ENCODE assay signal across 16 cellular contexts in genomic region chr12:113889806-113890581, GRCh38.
DNase-seq lines count a peak whose midpoint lies in the region; ATAC-seq and TF ChIP-seq lines count a peak whose summit lies in the region.
"Had no signal": no experiment of that assay in that cellular context is flagged by ENCODE, and none has a peak within 500 bp of the region (broad histone marks: within the 10 kb centered on the region; RNA-seq: fewer than 3 reads in every experiment).

No MANE protein-coding gene starts in this region.

- H2AFZ ChIP-seq in fibroblast of lung (ENCODE audit: low read length): no peak overlapping the region

- ATAC-seq in omental fat pad (ENCODE audit: low FRiP score): peak; percentile 50
- ATAC-seq in HG03520 (IDR thresholded peaks at IDR 0.05; ENCODE audit: unreplicated experiment): no peak

- H3K36me3 ChIP-seq in SJSA1: peaks cover 49% of the 10 kb centered on the region
- no peaks in the 10 kb centered on the region for H3K36me3 ChIP-seq in fibroblast of lung (ENCODE audit: control insufficient read depth, insufficient read depth, low read length)
- H3K36me3 ChIP-seq: MG63, Peyer's patch had no signal

- H3K9me3 ChIP-seq in SJSA1 (replicated peaks) (no peaks in the 10 kb centered on the region), fibroblast of lung (ENCODE audit: control insufficient read depth, insufficient read depth, low read depth, low read length) (no peaks in the 10 kb centered on the region)
- H3K9me3 ChIP-seq: MG63, Peyer's patch, thyroid gland had no signal

- no peaks in the 10 kb centered on the region for H3K79me2 ChIP-seq in fibroblast of lung (ENCODE audit: control insufficient read depth, insufficient read depth, low read length)

- POLR2A ChIA-PET in RWPE1 (lab: Yijun Ruan, JAX; ENCODE audit: low non-redundant PET): no interaction called here

- H3K9ac ChIP-seq in fibroblast of lung (ENCODE audit: insufficient read depth, low read length): no peak overlapping the region

- H3K4me1 ChIP-seq in SJSA1 (replicated peaks) (peaks cover 38% of the 10 kb centered on the region), fibroblast of lung (ENCODE audit: control insufficient read depth, extremely low read depth, insufficient read depth, low read length) (no peaks in the 10 kb centered on the region)
- H3K4me1 ChIP-seq: Peyer's patch, thyroid gland had no signal

- CTCF ChIA-PET in RWPE1 (lab: Yijun Ruan, JAX): no interaction called here

- no peak overlapping the region for H3K4me3 ChIP-seq in SJSA1
- peak overlapping the region in 1 of 4 experiments; percentile 14 for H3K4me3 ChIP-seq in fibroblast of lung (replicated peaks in 1 of 4; ENCODE audit: control extremely low read depth in 1 of 4, insufficient read depth in 1 of 4, low read depth in 3 of 4, low read length in 4 of 4)
- H3K4me3 ChIP-seq: MG63, Peyer's patch, thyroid gland had no signal

- H3K27ac ChIP-seq in SJSA1 (no peak overlapping the region), fibroblast of lung (ENCODE audit: insufficient read depth, low read length) (no peak overlapping the region), RWPE1 (no peak overlapping the region)
- H3K27ac ChIP-seq: Peyer's patch, thyroid gland had no signal

- no peaks in the 10 kb centered on the region for H4K20me1 ChIP-seq in fibroblast of lung (ENCODE audit: control insufficient read depth, extremely low read depth, insufficient read depth, low read length)

- TF ChIP-seq CTCF in fibroblast of lung (conservative IDR thresholded peaks at IDR 0.05 in 1 of 2, IDR thresholded peaks at IDR 0.05 in 1 of 2; ENCODE audit: low read depth in 1 of 2, low read length in 2 of 2) (no peak), omental fat pad (IDR thresholded peaks at IDR 0.05) (no peak), RWPE1 (conservative IDR thresholded peaks at IDR 0.05; ENCODE audit: low read depth) (no peak)

- H3K27me3 ChIP-seq in SJSA1 (replicated peaks) (no peaks in the 10 kb centered on the region), fibroblast of lung (ENCODE audit: control insufficient read depth, insufficient read depth, low read length) (no peaks in the 10 kb centered on the region)
- H3K27me3 ChIP-seq: MG63, Peyer's patch, thyroid gland had no signal

- peak overlapping the region; percentile 58 for H3K4me2 ChIP-seq in fibroblast of lung (ENCODE audit: extremely low read depth, insufficient read depth, low read length)

- peak; percentile 57 for DNase-seq in AG20443 (ENCODE audit: low spot score)
- DNase-seq in SJSA1 (ENCODE audit: low read depth in 1 of 2, low spot score in 2 of 2): peak; percentile 91 to 93
- peak in 1 of 2 donors; percentile 24 for DNase-seq in fibroblast of lung (ENCODE audit: low read depth in 2 of 2)
- DNase-seq in omental fat pad (ENCODE audit: low spot score): no peak
- no peak for DNase-seq in activated CD4-positive, alpha-beta T cell treated with anti-CD3 and anti-CD28 coated beads, Interleukin-2, amount 50 U/mL, for 4 hours
- DNase-seq in RWPE1 (ENCODE audit: low spot score): no peak
- no peak for DNase-seq in cerebellar nuclear complex (lab: John Stamatoyannopoulos, UW)
- DNase-seq: activated B cell treated with CpG ODN at 0.5 μM for 24 hours; activated naive CD4-positive, alpha-beta T cell treated with anti-CD3 and anti-CD28 coated beads for 36 hours; AML-193; MG63; NCI-H2029 treated with DMSO at 0.1 percent for 48 hours; NCI-H748 treated with DMSO at 0.1 percent for 48 hours; Peyer's patch; thyroid gland had no signal

Comparison
In these comparisons a context has a peak if more than half of its experiments do, and no peak if none do; other contexts are left out.
1. DNase-seq: peak in AG20443 (single experiment) and SJSA1 (2 of 2); none in omental fat pad (single experiment), activated CD4-positive, alpha-beta T cell treated with anti-CD3 and anti-CD28 coated beads, Interleukin-2, amount 50 U/mL, for 4 hours (0 of 2), RWPE1 (single experiment) and cerebellar nuclear complex (0 of 2).